8 cellular contexts compared by ENCODE assay signal in the genomic region with DNA sequence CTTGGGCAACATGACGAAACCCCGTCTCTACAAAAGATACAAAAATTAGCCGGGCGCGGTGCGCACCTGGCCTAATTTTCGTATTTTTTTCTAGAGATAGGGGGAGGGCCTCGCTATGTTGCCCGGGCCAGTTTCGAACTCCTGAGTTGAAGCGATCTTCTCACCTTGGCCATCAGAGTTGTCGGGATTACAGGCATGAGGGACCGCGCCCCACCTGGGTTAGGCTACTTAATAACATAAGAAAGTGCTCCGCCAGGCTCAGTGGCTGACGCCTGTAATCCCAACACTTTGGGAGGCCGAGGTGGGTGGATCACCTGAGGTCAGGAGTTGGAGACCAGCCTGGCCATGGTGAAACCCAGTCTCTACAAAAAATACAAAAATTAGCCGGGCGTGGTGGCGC.
DNase-seq lines count a peak whose midpoint lies in the region; ATAC-seq, FAIRE-seq and TF ChIP-seq lines count a peak whose summit lies in the region.
"Not testable (repeated sequence)": the region's sequence is repeated elsewhere in the genome, so short reads cannot be mapped to it uniquely, and the experiment has no call there.

No MANE protein-coding gene starts in this region.

- not testable (repeated sequence) for TF ChIP-seq CTCF in A549 (IDR thresholded peaks at IDR 0.05); GM23338 (conservative IDR thresholded peaks at IDR 0.05; ENCODE audit: low read depth in 2 of 2); PC-9 (conservative IDR thresholded peaks at IDR 0.05); colonic mucosa (IDR thresholded peaks at IDR 0.05); left ventricle myocardium inferior (IDR thresholded peaks at IDR 0.05; ENCODE audit: borderline replicate concordance)

- CTCF ChIA-PET in A549 (lab: Yijun Ruan, JAX): interaction anchor here (1.3 kb wide), 1 partner anchor 93 kb away, joined by 3 read pairs; no protein-coding TSS in a partner anchor
- CTCF ChIA-PET in PC-9 (lab: Charles Lee): not testable (repeated sequence)

- H3K9me3 Mint-ChIP-seq in GM23338; activated T-cell treated with anti-CD3 and anti-CD28 coated beads, Interleukin-2, amount 50 U/mL, for 72 hours: not testable (repeated sequence)

- not testable (repeated sequence) for H3K9me3 ChIP-seq in A549; PC-9 (ENCODE audit: insufficient read depth, low read depth); colonic mucosa; left ventricle myocardium inferior (replicated peaks); muscle layer of duodenum (ENCODE audit: control insufficient read depth in 1 of 2, low read length in 2 of 2); skeletal muscle tissue (ENCODE audit: control insufficient read depth in 3 of 3, low read length in 3 of 3)

- H3K79me2 ChIP-seq in GM23338 (replicated peaks; ENCODE audit: insufficient read depth) (peaks cover 32% of the 10 kb centered on the region), PC-9 (ENCODE audit: low read depth) (peaks cover 32% of the 10 kb centered on the region)

- not testable (repeated sequence) for H3F3A ChIP-seq in GM23338 (replicated peaks; ENCODE audit: low read depth); PC-9 (ENCODE audit: insufficient read depth, low read depth)

- H3K4me3 Mint-ChIP-seq in GM23338: peak overlapping the region; percentile 92
- peak overlapping the region; percentile 93 to 95 for H3K4me3 Mint-ChIP-seq in activated T-cell treated with anti-CD3 and anti-CD28 coated beads, Interleukin-2, amount 50 U/mL, for 72 hours

- not testable (repeated sequence) for H3K9me2 ChIP-seq in GM23338 (ENCODE audit: insufficient read depth); PC-9 (ENCODE audit: insufficient read depth)

- H3K27ac Mint-ChIP-seq in GM23338: peak overlapping the region; percentile 99
- peak overlapping the region; percentile 90 for H3K27ac Mint-ChIP-seq in activated T-cell treated with anti-CD3 and anti-CD28 coated beads, Interleukin-2, amount 50 U/mL, for 72 hours

- H3K4me3 ChIP-seq in A549: peak overlapping the region; percentile 72
- H3K4me3 ChIP-seq in GM23338: peak overlapping the region; percentile 93
- H3K4me3 ChIP-seq in PC-9: peak overlapping the region; percentile 92
- H3K4me3 ChIP-seq in colonic mucosa: peak overlapping the region; percentile 84
- H3K4me3 ChIP-seq in left ventricle myocardium inferior: peak overlapping the region; percentile 95
- H3K4me3 ChIP-seq in muscle layer of duodenum (ENCODE audit: low read depth in 1 of 2, low read length in 2 of 2): peak overlapping the region in 1 of 2 donors; percentile 82
- H3K4me3 ChIP-seq in skeletal muscle tissue (ENCODE audit: low read length in 3 of 3): peak overlapping the region; percentile 79 to 88 (median 83)

- TF ChIP-seq POLR2A in A549 (IDR thresholded peaks at IDR 0.05; ENCODE audit: low read length): not testable (repeated sequence)

- H4K20me1 ChIP-seq in GM23338 (replicated peaks; ENCODE audit: insufficient read depth); PC-9 (ENCODE audit: insufficient read depth): not testable (repeated sequence)

- not testable (repeated sequence) for H2AFZ ChIP-seq in GM23338
- H2AFZ ChIP-seq in PC-9: peak overlapping the region; percentile 83; the same call in 1 of the 2 replicates

- FAIRE-seq in A549 (lab: Jason Lieb, UNC): not testable (repeated sequence)

- 95% methylated on average over 20 of the region's 20 CpGs for WGBS in A549 (ENCODE audit: missing lambda C conversion rate)

- not testable (repeated sequence) for H3K4me1 ChIP-seq in A549; GM23338 (ENCODE audit: insufficient read depth); colonic mucosa; muscle layer of duodenum (ENCODE audit: control insufficient read depth in 1 of 2, insufficient read depth in 2 of 2, low read length in 2 of 2); skeletal muscle tissue (ENCODE audit: control insufficient read depth in 3 of 3, insufficient read depth in 3 of 3, low read length in 3 of 3)
- H3K4me1 ChIP-seq in PC-9 (replicated peaks; ENCODE audit: insufficient read depth): peaks cover 12% of the 10 kb centered on the region
- H3K4me1 ChIP-seq in left ventricle myocardium inferior: peaks cover 23% of the 10 kb centered on the region

- H3K27ac ChIP-seq in A549 (peak overlapping the region; percentile 77 to 89), GM23338 (ENCODE audit: low read depth) (peak overlapping the region; percentile 67; the same call in 1 of the 2 replicates), PC-9 (0 out of 2 replicates have a peak overlapping the region, but pooled peaks have one; percentile 69), left ventricle myocardium inferior (replicated peaks) (peak overlapping the region; percentile 89), muscle layer of duodenum (ENCODE audit: low read length) (peak overlapping the region; percentile 79), skeletal muscle tissue (ENCODE audit: low read depth, low read length) (peak overlapping the region; percentile 91)
- H3K27ac ChIP-seq in colonic mucosa: not testable (repeated sequence)

- H3K36me3 Mint-ChIP-seq in GM23338 (ENCODE audit: low read depth); activated T-cell treated with anti-CD3 and anti-CD28 coated beads, Interleukin-2, amount 50 U/mL, for 72 hours (ENCODE audit: insufficient read depth in 2 of 2): not testable (repeated sequence)

- not testable (repeated sequence) for TF ChIP-seq RAD21 in A549 (conservative IDR thresholded peaks at IDR 0.05 in 1 of 2, IDR thresholded peaks at IDR 0.05 in 1 of 2)

- not testable (repeated sequence) for H3K4me1 Mint-ChIP-seq in GM23338; activated T-cell treated with anti-CD3 and anti-CD28 coated beads, Interleukin-2, amount 50 U/mL, for 72 hours (ENCODE audit: low read depth)

- not testable (repeated sequence) for DNase-seq in A549 (ENCODE audit: low read depth in 1 of 2, low spot score in 1 of 2); GM23338 (ENCODE audit: low spot score); PC-9; activated T-cell treated with anti-CD3 and anti-CD28 coated beads, Interleukin-2, amount 50 U/mL, for 72 hours
- DNase-seq in colonic mucosa: peak; percentile 22
- peak; percentile 15 for DNase-seq in left ventricle myocardium inferior

- ATAC-seq in A549; GM23338; activated T-cell treated with anti-CD3 and anti-CD28 coated beads, Interleukin-2, amount 50 U/mL, for 72 hours (replicated peaks in 1 of 2): not testable (repeated sequence)

- TF ChIP-seq EP300 in A549 (IDR thresholded peaks at IDR 0.05): not testable (repeated sequence)

- H3K9ac ChIP-seq in colonic mucosa (ENCODE audit: low read depth in 2 of 2, low read length in 2 of 2): not testable (repeated sequence)
- peak overlapping the region in 2 of 3 donors; percentile 90 for H3K9ac ChIP-seq in skeletal muscle tissue (ENCODE audit: low read depth in 1 of 3, low read length in 3 of 3)

- not testable (repeated sequence) for BruUV-seq in PC-9 (replicated peaks; lab: Mats Ljungman, UMichigan)

- H3K36me3 ChIP-seq in GM23338 (ENCODE audit: insufficient read depth); PC-9 (ENCODE audit: low read depth); colonic mucosa; left ventricle myocardium inferior; muscle layer of duodenum (ENCODE audit: control insufficient read depth in 1 of 2, insufficient read depth in 2 of 2, low read length in 2 of 2); skeletal muscle tissue (ENCODE audit: control insufficient read depth in 3 of 3, insufficient read depth in 3 of 3, low read length in 3 of 3): not testable (repeated sequence)

- H3K27me3 Mint-ChIP-seq in GM23338 (ENCODE audit: insufficient read depth, low read depth, poor library complexity); activated T-cell treated with anti-CD3 and anti-CD28 coated beads, Interleukin-2, amount 50 U/mL, for 72 hours (ENCODE audit: low read depth): not testable (repeated sequence)

- H3K4me2 ChIP-seq in A549: peak overlapping the region; percentile 84
- peak overlapping the region; percentile 87 for H3K4me2 ChIP-seq in GM23338
- H3K4me2 ChIP-seq in PC-9: peak overlapping the region; percentile 83

- not testable (repeated sequence) for H3K27me3 ChIP-seq in GM23338 (ENCODE audit: insufficient read depth); PC-9 (ENCODE audit: insufficient read depth, low read depth); colonic mucosa; left ventricle myocardium inferior (ENCODE audit: low read depth); muscle layer of duodenum (ENCODE audit: low read depth, low read length); skeletal muscle tissue (ENCODE audit: control insufficient read depth in 3 of 3, insufficient read depth in 3 of 3, low read length in 3 of 3)

- POLR2A ChIA-PET in A549 (lab: Yijun Ruan, JAX): not testable (repeated sequence)
- POLR2A ChIA-PET in PC-9 (lab: Charles Lee; ENCODE audit: unreplicated experiment): interaction anchor here (0.6 to 0.7 kb wide), 4 partner anchors 117 to 1936 kb away, joined by 3 to 15 read pairs (median 6); no protein-coding TSS in a partner anchor

- intact Hi-C loops in PC-9 (cut with micrococcal nuclease; ENCODE audit: unreplicated experiment); colonic mucosa (cut with DNase I); left ventricle myocardium inferior (cut with micrococcal nuclease): not testable (repeated sequence)
